ENCODE assay signal across 15 cellular contexts in the genomic region with DNA sequence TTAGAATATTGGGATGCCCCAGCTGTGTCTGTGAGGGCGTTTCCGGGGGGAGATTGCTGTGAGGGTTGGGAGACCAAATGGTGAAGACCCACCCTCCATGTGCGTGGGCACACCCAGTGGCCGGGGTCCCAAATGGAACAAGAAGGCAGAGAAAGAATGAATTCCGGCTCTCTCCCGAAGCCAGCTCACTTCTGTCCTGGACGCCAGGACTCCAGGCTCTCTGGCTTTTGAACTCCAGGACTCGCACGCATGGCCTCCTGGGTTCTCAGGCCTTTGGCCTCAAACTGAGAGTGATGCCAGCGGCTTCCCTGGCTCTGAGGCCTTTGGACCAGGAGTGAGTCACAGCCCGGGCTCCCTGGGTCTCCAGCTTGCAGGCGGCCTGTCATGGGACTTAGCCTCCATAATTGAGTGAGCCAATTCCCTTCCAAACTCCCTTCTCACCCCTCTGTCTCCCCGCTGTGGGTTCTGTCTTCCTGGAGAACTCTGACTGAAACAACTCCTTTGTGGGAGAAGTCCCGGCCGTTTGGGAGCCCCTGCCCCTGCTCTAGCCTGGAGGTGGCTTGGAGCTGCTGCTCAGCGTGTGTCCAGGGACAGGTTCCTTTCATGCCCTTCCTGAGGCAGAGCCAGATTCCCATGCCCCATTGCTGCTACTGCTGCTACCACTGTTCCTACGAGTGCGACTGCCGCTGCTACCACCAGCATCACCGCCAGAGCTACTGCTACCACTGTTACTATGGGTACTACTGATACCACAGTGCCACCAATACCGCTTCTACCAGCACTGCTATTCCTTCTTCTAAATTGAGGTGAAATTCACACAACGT. TPM values are rescaled to one million over a fixed set of nuclear protein-coding genes. Genes with fewer than 3 reads are reported as not detected.
DNase-seq lines count a peak whose midpoint lies in the region; ATAC-seq, FAIRE-seq and TF ChIP-seq lines count a peak whose summit lies in the region.
"Had no signal": no experiment of that assay in that cellular context is flagged by ENCODE, and none has a peak within 500 bp of the region (broad histone marks: within the 10 kb centered on the region; RNA-seq: fewer than 3 reads in every experiment).

No MANE protein-coding gene starts in this region.

- H4K20me1 ChIP-seq in H1 (replicated peaks in 1 of 2; ENCODE audit: control insufficient read depth in 1 of 2, insufficient read depth in 2 of 2, low read length in 2 of 2), result peaks cover 0 to 1% of the 10 kb centered on the region in 2 experiments

- TF ChIP-seq POLR2A in H1 (IDR thresholded peaks at IDR 0.05; ENCODE audit: control extremely low read depth in 1 of 2, low read depth in 2 of 2, low read length in 2 of 2), result no peak

- no peak overlapping the region for H2AFZ ChIP-seq in H1 (ENCODE audit: low read length)

- no peak overlapping the region for H3K4me2 ChIP-seq in H1 (ENCODE audit: insufficient read depth in 1 of 2, low read depth in 2 of 2, low read length in 2 of 2)

- no peak overlapping the region for H4K5ac ChIP-seq in H1 (ENCODE audit: insufficient read length, low read depth, low read length)

- H2BK12ac ChIP-seq in H1 (ENCODE audit: low read depth, low read length), result no peak overlapping the region

- no peak overlapping the region for H3K9ac ChIP-seq in H1 (replicated peaks in 1 of 4; ENCODE audit: extremely low read depth in 1 of 4, low read depth in 3 of 4, low read length in 3 of 4)

- POLR2A ChIA-PET in H1 (lab: Charles Lee; ENCODE audit: partially characterized antibody), result interaction anchor here (0.6 to 1.0 kb wide), 3 partner anchors 10 to 84 kb away, joined by 3 read pairs; partner anchors contain the start of gene CBX4

- 90% methylated on average over 19 of the region's 22 CpGs; no CpG with 5 or more reads in 1 of the 2 experiments for WGBS in H1 (ENCODE audit: extremely low coverage in 1 of 2, insufficient coverage in 1 of 2, insufficient read length in 1 of 2, insufficient replicate concordance in 2 of 2, low coverage in 1 of 2, low lambda C conversion rate in 2 of 2, missing lambda C conversion rate in 1 of 2), 2 experiments

- TF ChIP-seq EP300 in H1 (IDR thresholded peaks at IDR 0.05; ENCODE audit: borderline replicate concordance in 1 of 2, low read depth in 2 of 2, low read length in 2 of 2), result no peak

- H3K4me1 ChIP-seq in H1 (replicated peaks in 1 of 4; ENCODE audit: control insufficient read depth in 3 of 4, insufficient read depth in 4 of 4, low read length in 3 of 4), result no peaks in the 10 kb centered on the region

- H3K18ac ChIP-seq in H1 (ENCODE audit: extremely low read depth, low read length), result no peak overlapping the region

- H3K23me2 ChIP-seq in H1 (ENCODE audit: low read depth, low read length), result peaks cover 5% of the 10 kb centered on the region; the same call in 1 of the 2 replicates

- TF ChIP-seq RAD21 in H1 (IDR thresholded peaks at IDR 0.05 in 1 of 2, conservative IDR thresholded peaks at IDR 0.05 in 1 of 2; ENCODE audit: low read depth in 2 of 2, low read length in 2 of 2), result no peak

- ATAC-seq in HG02588 (IDR thresholded peaks at IDR 0.05; ENCODE audit: unreplicated experiment), result no peak
- ATAC-seq: K562 had no signal

- H2BK15ac ChIP-seq in H1 (ENCODE audit: low read length), result no peak overlapping the region

- H2BK120ac ChIP-seq in H1 (replicated peaks; ENCODE audit: low read depth, low read length), result no peak overlapping the region

- no peak overlapping the region for H3K56ac ChIP-seq in H1 (replicated peaks; ENCODE audit: insufficient read length, low read depth, low read length)

- no peak overlapping the region for H3K4me3 ChIP-seq in H1 (ENCODE audit: extremely low read depth in 1 of 4, insufficient read depth in 2 of 4, low read depth in 3 of 4, low read length in 4 of 4)
- H3K4me3 ChIP-seq: K562 had no signal

- peaks cover 0 to 3% (median 0%) of the 10 kb centered on the region in 4 experiments; a peak in 1 of 7 replicates for H3K27me3 ChIP-seq in H1 (replicated peaks in 1 of 4; ENCODE audit: control insufficient read depth in 3 of 4, extremely low read depth in 1 of 4, insufficient read depth in 3 of 4, low read length in 3 of 4)

- CTCF ChIA-PET in H1 (lab: Charles Lee; ENCODE audit: partially characterized antibody), result interaction anchor here (0.6 to 6.7 kb wide), 16 partner anchors 9 to 145 kb away, joined by 3 to 64 read pairs (median 4); no protein-coding TSS in a partner anchor

- no peak overlapping the region for H2BK5ac ChIP-seq in H1 (ENCODE audit: low read depth, low read length)

- H4K8ac ChIP-seq in H1 (ENCODE audit: extremely low read depth, insufficient read depth, low read length), result peak overlapping the region; percentile 46

- no peak overlapping the region for H2BK20ac ChIP-seq in H1 (ENCODE audit: low read length)

- TF ChIP-seq CTCF in H1 (IDR thresholded peaks at IDR 0.05; ENCODE audit: control extremely low read depth in 1 of 3, insufficient read depth in 1 of 3, low read depth in 1 of 3, low read length in 3 of 3), result no peak

- no peaks in the 10 kb centered on the region for H3K9me3 ChIP-seq in H1 (ENCODE audit: insufficient read depth in 2 of 2, low read depth in 1 of 2, low read length in 1 of 2)

- H3K14ac ChIP-seq in H1 (ENCODE audit: insufficient read length), result no peak overlapping the region

- FAIRE-seq in H1 (lab: Jason Lieb, UNC) (no peak), urothelium cell line (lab: Jason Lieb, UNC) (peak; percentile 27)
- FAIRE-seq: HTR-8/SVneo, K562 had no signal

- no peaks in the 10 kb centered on the region for H3K79me1 ChIP-seq in H1 (ENCODE audit: low read depth, low read length)

- peak; percentile 9 for DNase-seq in HT-29 (ENCODE audit: low spot score)
- no peak for DNase-seq in H1 (ENCODE audit: low read depth in 1 of 2, low spot score in 2 of 2)
- peak; percentile 13 for DNase-seq in myocyte (ENCODE audit: low read depth)
- no peak for DNase-seq in urothelium cell line (ENCODE audit: low spot score)
- DNase-seq in pons (ENCODE audit: low spot score), result no peak
- DNase-seq in activated CD4-positive, alpha-beta T cell treated with anti-CD3 and anti-CD28 coated beads, Interleukin-2, amount 50 U/mL, for 48 hours, result no peak
- DNase-seq: CD8-positive, alpha-beta memory T cell; DND-41; GDM1; NCI-H1092; NCI-H1694; NCI-H2107 had no signal

- peak overlapping the region; percentile 54 for H4K91ac ChIP-seq in H1 (replicated peaks; ENCODE audit: insufficient read length, low read length)

- H3K4ac ChIP-seq in H1 (replicated peaks; ENCODE audit: insufficient read length, low read depth, low read length), result no peak overlapping the region

- H3K23ac ChIP-seq in H1 (ENCODE audit: insufficient read length), result no peak overlapping the region

- H3K27ac ChIP-seq in H1 (ENCODE audit: low read depth, low read length), result no peak overlapping the region

- H2AK5ac ChIP-seq in H1 (ENCODE audit: low read depth, low read length), result no peak overlapping the region

- no peaks in the 10 kb centered on the region for H3K36me3 ChIP-seq in H1 (ENCODE audit: control insufficient read depth in 2 of 4, insufficient read depth in 4 of 4, low read length in 3 of 4)

- no peaks in the 10 kb centered on the region for H3K79me2 ChIP-seq in H1 (ENCODE audit: control insufficient read depth in 1 of 2, insufficient read depth in 2 of 2, low read length in 2 of 2)

TF ChIP-seq in H1, 55 proteins besides CTCF, POLR2A, EP300 and RAD21:
- TF ChIP-seq EZH2 (IDR thresholded peaks at IDR 0.05; ENCODE audit: low read depth, low read length, severe bottlenecking) (no peak), KDM4A (IDR thresholded peaks at IDR 0.05; ENCODE audit: low read depth, low read length, severe bottlenecking) (no peak)

RNA-seq across cellular contexts. Expression of gene CBX4, which starts 49.8 kb away (rescaled TPM):
- 71.4 and 72.0 TPM in 2 replicates for total RNA-seq in HT-29 (2014; rRNA removed; shearing (Covaris generic))
- total RNA-seq in H1 (2021; fragmentation: NEBNext Ultra II Directional; extraction: Animal tissue kit (Norgen Biotek cat#: 25700)), result 3.2 and 4.0 TPM in 2 replicates
- polyA plus RNA-seq in H1 (2011; rRNA removed), result 1.8 and 3.6 TPM in 2 replicates
- 3.5 TPM for polyA plus RNA-seq in H1 (2011; cell fraction: cytosol; rRNA removed)
- polyA plus RNA-seq in H1 (2011; cell fraction: nucleus; rRNA removed), result 5.3 TPM
- 0.79 to 2.9 TPM (median 2.4 TPM) in 4 replicates for polyA plus RNA-seq in H1 (2012, experiment 1 of 2)
- polyA plus RNA-seq in H1 (2012, experiment 2 of 2), result 1.8 TPM
- 2.0 TPM for polyA plus RNA-seq in H1 (2013, experiment 1 of 2)
- 1.9 TPM for polyA plus RNA-seq in H1 (2013, experiment 2 of 2)
- polyA minus RNA-seq in H1 (2011; rRNA and poly(A)+ RNA removed), result 1.9 and 3.6 TPM in 2 replicates
- 13.8 TPM for polyA minus RNA-seq in H1 (2011; cell fraction: cytosol; rRNA and poly(A)+ RNA removed)
- polyA minus RNA-seq in H1 (2011; cell fraction: nucleus; rRNA and poly(A)+ RNA removed), result 6.5 TPM
- total RNA-seq in myocyte, result 14.1 and 16.8 TPM in 2 replicates
- 14.1 TPM for polyA plus RNA-seq in myocyte (2012)

Comparison
In these comparisons a context has a peak if more than half of its experiments do, and no peak if none do; other contexts are left out.
1. DNase-seq: peak in HT-29 (single experiment) and myocyte (single experiment); none in H1 (0 of 2), urothelium cell line (single experiment), pons (single experiment) and activated CD4-positive, alpha-beta T cell treated with anti-CD3 and anti-CD28 coated beads, Interleukin-2, amount 50 U/mL, for 48 hours (0 of 2).